Comparison of ENCODE assay signal across 4 cellular contexts in genomic region chr7:137648166-137648565, GRCh38.
"Had no signal": no experiment of that assay in that cellular context is flagged by ENCODE, and none has a peak within 500 bp of the region (broad histone marks: within the 10 kb centered on the region; RNA-seq: fewer than 3 reads in every experiment).

No MANE protein-coding gene starts in this region.

- H3K9me3 Mint-ChIP-seq: GM23338, H9, IgD-negative memory B cell had no signal

- H3K36me3 Mint-ChIP-seq: IgD-negative memory B cell had no signal

- DNase-seq: H9, HCEC 1CT had no signal

- H2AFZ ChIP-seq: GM23338 had no signal

- ATAC-seq: GM23338 had no signal

- H3K27ac Mint-ChIP-seq: GM23338, H9, IgD-negative memory B cell had no signal

- H3K4me3 ChIP-seq: GM23338 had no signal
